In genomic region chr6:19127085-19127484, GRCh38 we compare ENCODE assay signal across 25 cellular contexts.
"Had no signal": no experiment of that assay in that cellular context is flagged by ENCODE, and none has a peak within 500 bp of the region (broad histone marks: within the 10 kb centered on the region; RNA-seq: fewer than 3 reads in every experiment).

No MANE protein-coding gene starts in this region.

- DNase-seq: hypothalamus; immature natural killer cell; kidney; left colon; left lung; mesendoderm; naive B cell; natural killer cell; nephron progenitor cell; ovary; right lobe of liver; stimulated activated CD4-positive, alpha-beta T cell treated with anti-CD3 and anti-CD28 coated beads, Interleukin-2, amount 100 ng/mL, for 24 hours; stimulated activated CD4-positive, alpha-beta T cell treated with anti-CD3 and anti-CD28 coated beads, Interleukin-4, amount 100 ng/mL, for 1 hour; stimulated activated naive B cell treated with anti-CD40 and anti-IgM and Interleukin-4, amounts not matched to agents 10 μg/mL and 1 μg/mL and 100 μg/mL, for 72 hours; stimulated activated naive CD8-positive, alpha-beta T cell treated with anti-CD3 and anti-CD28 coated beads, Interleukin-15, Interleukin-2, amounts not matched to agents 100 U/mL and 50 U/mL, for 24 hours; stomach; testis; thyroid gland; transverse colon; upper lobe of left lung had no signal

- H3K9me3 ChIP-seq: neutrophil, ovary, right lobe of liver, testis, thyroid gland, transverse colon, upper lobe of left lung, vagina had no signal

- H3K36me3 ChIP-seq: left lung, neutrophil, ovary, right atrium auricular region, right lobe of liver, stomach, thyroid gland, transverse colon, upper lobe of left lung, vagina had no signal

- H3K4me3 ChIP-seq: left lung, lung, ovary, right atrium auricular region, right lobe of liver, smooth muscle cell, stomach, testis, thyroid gland, transverse colon, upper lobe of left lung, vagina had no signal

- H3K27me3 ChIP-seq: left lung, neutrophil, ovary, right atrium auricular region, right lobe of liver, stomach, testis, thyroid gland, transverse colon, upper lobe of left lung, vagina had no signal

- H3K4me2 ChIP-seq: smooth muscle cell had no signal

- H3K27ac ChIP-seq: left lung, neutrophil, ovary, right atrium auricular region, right lobe of liver, stomach, testis, thyroid gland, transverse colon, upper lobe of left lung, vagina had no signal

- ATAC-seq: left colon; left lung; natural killer cell; right lobe of liver; stimulated activated naive B cell treated with anti-CD40 and anti-IgM and Interleukin-4, amounts not matched to agents 10 μg/mL and 1 μg/mL and 100 μg/mL, for 72 hours; stimulated activated naive CD8-positive, alpha-beta T cell treated with anti-CD3 and anti-CD28 coated beads, Interleukin-15, Interleukin-2, amounts not matched to agents 100 U/mL and 50 U/mL, for 24 hours had no signal

- H3K4me1 ChIP-seq: left lung, right atrium auricular region, right lobe of liver, stomach, testis, thyroid gland, transverse colon, upper lobe of left lung, vagina had no signal
